Comparison of ENCODE assay signal across 15 cellular contexts in the genomic region with DNA sequence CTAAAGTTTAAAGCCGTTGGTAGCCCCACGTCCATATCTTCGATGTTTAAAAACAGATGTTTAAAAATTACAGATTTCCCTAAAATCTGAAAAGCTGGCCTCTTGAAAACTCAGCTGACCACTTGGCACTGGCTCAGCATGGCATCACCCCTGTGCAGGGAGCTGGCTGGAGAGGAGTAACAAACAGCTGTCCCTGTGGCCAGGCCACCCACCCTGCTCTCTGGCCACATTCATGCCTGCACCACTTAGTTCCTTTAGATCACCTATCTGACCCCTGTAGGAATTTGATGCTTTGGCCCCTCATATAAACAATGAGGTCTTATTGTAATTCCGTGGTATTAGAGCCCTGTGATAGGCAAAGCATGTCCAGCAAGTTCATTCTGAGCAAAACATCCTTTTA.
"Had no signal": no experiment of that assay in that cellular context is flagged by ENCODE, and none has a peak within 500 bp of the region (broad histone marks: within the 10 kb centered on the region; RNA-seq: fewer than 3 reads in every experiment).

No MANE protein-coding gene starts in this region.

- H3K27ac ChIP-seq: brain microvascular endothelial cell had no signal

- H3K36me3 Mint-ChIP-seq: activated naive CD4-positive, alpha-beta T cell treated with anti-CD3 and anti-CD28 coated beads, Interleukin-2, amount 10 ng/mL, durations not matched to agents 7 days and 5 days; memory B cell had no signal

- H3K36me3 ChIP-seq: brain microvascular endothelial cell, thoracic aorta had no signal

- H3K27me3 Mint-ChIP-seq: activated CD4-positive, alpha-beta T cell treated with anti-CD3 and anti-CD28 coated beads, Interleukin-2, amount 10 ng/mL, durations not matched to agents 7 days and 5 days; activated naive CD4-positive, alpha-beta T cell treated with anti-CD3 and anti-CD28 coated beads, Interleukin-2, amount 10 ng/mL, durations not matched to agents 7 days and 5 days; memory B cell; stimulated activated naive CD8-positive, alpha-beta T cell treated with anti-CD3 and anti-CD28 coated beads, Interleukin-15, Interleukin-2, amounts not matched to agents 100 ng/mL and 50 ng/mL, for 24 hours; T-cell had no signal

- DNase-seq: activated CD4-positive, alpha-beta T cell treated with anti-CD3 and anti-CD28 coated beads, Interleukin-2, amount 10 ng/mL, durations not matched to agents 7 days and 5 days; activated naive CD4-positive, alpha-beta T cell treated with anti-CD3 and anti-CD28 coated beads, Interleukin-2, amount 10 ng/mL, durations not matched to agents 7 days and 5 days; amniotic stem cell; brain microvascular endothelial cell; dermis blood vessel endothelial cell; erythroblast; glutamatergic neuron; stimulated activated CD4-positive, alpha-beta T cell treated with anti-CD3 and anti-CD28 coated beads, Interleukin-15, amount 100 ng/mL, for 24 hours; stimulated activated CD4-positive, alpha-beta T cell treated with anti-CD3 and anti-CD28 coated beads, Interleukin-4, amount 100 ng/mL, for 24 hours; T-cell had no signal

- H3K9me3 Mint-ChIP-seq: activated CD4-positive, alpha-beta T cell treated with anti-CD3 and anti-CD28 coated beads, Interleukin-2, amount 10 ng/mL, durations not matched to agents 7 days and 5 days; activated naive CD4-positive, alpha-beta T cell treated with anti-CD3 and anti-CD28 coated beads, Interleukin-2, amount 10 ng/mL, durations not matched to agents 7 days and 5 days; activated T-helper 2 cell treated with anti-CD3 and anti-CD28 coated beads, Interferon-gamma antibody, Interleukin-2, Interleukin-4, amounts not matched to agents 10 μg/mL and 5 μg/mL and 100 μg/mL, durations not matched to agents 14 hours and 24 hours and 36 hours; memory B cell; stimulated activated naive CD8-positive, alpha-beta T cell treated with anti-CD3 and anti-CD28 coated beads, Interleukin-15, Interleukin-2, amounts not matched to agents 100 ng/mL and 50 ng/mL, for 24 hours; T-cell had no signal

- H3K4me3 Mint-ChIP-seq: activated CD4-positive, alpha-beta T cell treated with anti-CD3 and anti-CD28 coated beads, Interleukin-2, amount 10 ng/mL, durations not matched to agents 7 days and 5 days; activated naive CD4-positive, alpha-beta T cell treated with anti-CD3 and anti-CD28 coated beads, Interleukin-2, amount 10 ng/mL, durations not matched to agents 7 days and 5 days; memory B cell; stimulated activated naive CD8-positive, alpha-beta T cell treated with anti-CD3 and anti-CD28 coated beads, Interleukin-15, Interleukin-2, amounts not matched to agents 100 ng/mL and 50 ng/mL, for 24 hours; T-cell; WTC11 had no signal

- H3K27me3 ChIP-seq: brain microvascular endothelial cell had no signal

- ATAC-seq: T-cell, WTC11 had no signal

- H3K4me3 ChIP-seq: thoracic aorta had no signal

- H3K4me1 Mint-ChIP-seq: activated CD4-positive, alpha-beta T cell treated with anti-CD3 and anti-CD28 coated beads, Interleukin-2, amount 10 ng/mL, durations not matched to agents 7 days and 5 days; activated naive CD4-positive, alpha-beta T cell treated with anti-CD3 and anti-CD28 coated beads, Interleukin-2, amount 10 ng/mL, durations not matched to agents 7 days and 5 days; memory B cell; T-cell had no signal

- H3K9me3 ChIP-seq: thoracic aorta had no signal

- H3K27ac Mint-ChIP-seq: activated CD4-positive, alpha-beta T cell treated with anti-CD3 and anti-CD28 coated beads, Interleukin-2, amount 10 ng/mL, durations not matched to agents 7 days and 5 days; activated naive CD4-positive, alpha-beta T cell treated with anti-CD3 and anti-CD28 coated beads, Interleukin-2, amount 10 ng/mL, durations not matched to agents 7 days and 5 days; activated T-helper 2 cell treated with anti-CD3 and anti-CD28 coated beads, Interferon-gamma antibody, Interleukin-2, Interleukin-4, amounts not matched to agents 10 μg/mL and 5 μg/mL and 100 μg/mL, durations not matched to agents 14 hours and 24 hours and 36 hours; memory B cell; stimulated activated naive CD8-positive, alpha-beta T cell treated with anti-CD3 and anti-CD28 coated beads, Interleukin-15, Interleukin-2, amounts not matched to agents 100 ng/mL and 50 ng/mL, for 24 hours; T-cell; WTC11 had no signal
